In genomic region chr20:23644159-23644558, GRCh38 we compare ENCODE assay signal across 17 cellular contexts. TPM values are rescaled to one million over a fixed set of nuclear protein-coding genes. Genes with fewer than 3 reads are reported as not detected.
DNase-seq lines count a peak whose midpoint lies in the region; ATAC-seq, FAIRE-seq and TF ChIP-seq lines count a peak whose summit lies in the region.
"Had no signal": no experiment of that assay in that cellular context is flagged by ENCODE, and none has a peak within 500 bp of the region (broad histone marks: within the 10 kb centered on the region; RNA-seq: fewer than 3 reads in every experiment).

No MANE protein-coding gene starts in this region.

- no peak overlapping the region for H3K27ac Mint-ChIP-seq in GM23338

- peaks cover 3% of the 10 kb centered on the region for H3K9me2 ChIP-seq in GM23338 (ENCODE audit: insufficient read depth)

- BruUV-seq in HepG2 (replicated peaks; lab: Mats Ljungman, UMichigan), result no TSS peak

- TF ChIP-seq EP300 in HepG2 (IDR thresholded peaks at IDR 0.05; ENCODE audit: low read depth in 2 of 2, low read length in 2 of 2), result no peak
- no peak for TF ChIP-seq EP300 in HepG2 (CRISPR knock-in tag; IDR thresholded peaks at IDR 0.05; ENCODE audit: borderline replicate concordance)

- H3K79me2 ChIP-seq in HepG2 (ENCODE audit: insufficient read depth, low read length) (no peaks in the 10 kb centered on the region), GM23338 (replicated peaks; ENCODE audit: insufficient read depth) (no peaks in the 10 kb centered on the region)

- TF ChIP-seq POLR2A in HepG2 (IDR thresholded peaks at IDR 0.05; ENCODE audit: insufficient read depth in 1 of 2, low read depth in 2 of 2, low read length in 2 of 2) (no peak), right lobe of liver (IDR thresholded peaks at IDR 0.05) (no peak)

- peaks cover 10% of the 10 kb centered on the region for H3K27me3 Mint-ChIP-seq in GM23338 (ENCODE audit: insufficient read depth, low read depth, poor library complexity)

- FAIRE-seq in HepG2 (lab: Jason Lieb, UNC), result no peak
- FAIRE-seq: HTR-8/SVneo had no signal

- peaks cover 3% of the 10 kb centered on the region; the same call in 1 of the 3 replicates for H3K9me3 Mint-ChIP-seq in GM23338
- H3K9me3 Mint-ChIP-seq: CD8-positive, alpha-beta memory T cell had no signal

- H3K4me3 Mint-ChIP-seq in GM23338, result no peak overlapping the region
- H3K4me3 Mint-ChIP-seq: CD8-positive, alpha-beta memory T cell had no signal

- H3K9me3 ChIP-seq in HepG2 (ENCODE audit: low read length) (no peaks in the 10 kb centered on the region), right lobe of liver (no peaks in the 10 kb centered on the region)
- H3K9me3 ChIP-seq: Caco-2, HAP-1 had no signal

- H3K4me1 ChIP-seq in HepG2 (ENCODE audit: insufficient read depth, low read length) (peaks cover 47% of the 10 kb centered on the region), right lobe of liver (no peaks in the 10 kb centered on the region), GM23338 (ENCODE audit: insufficient read depth) (no peaks in the 10 kb centered on the region; the same call in 1 of the 2 replicates)
- H3K4me1 ChIP-seq: HAP-1 had no signal

- intact Hi-C loops in HepG2 (cut with micrococcal nuclease; ENCODE audit: unreplicated experiment) (no loop called here), right lobe of liver (cut with DNase I) (no loop called here)

- H3K27ac ChIP-seq in HepG2 (ENCODE audit: extremely low read length, insufficient read depth, low read length) (no peak overlapping the region), right lobe of liver (no peak overlapping the region), GM23338 (ENCODE audit: low read depth) (no peak overlapping the region)
- H3K27ac ChIP-seq: GM23248 had no signal

- in situ Hi-C loops in HepG2 (cut with HindIII; ENCODE audit: extremely low pct_ligation_motif_present, low pct_unique_long_range_greater_than_20kb), result no loop called here

- CTCF ChIA-PET in HepG2 (lab: Yijun Ruan, JAX; ENCODE audit: low intra/inter-chr PET ratio, low total read pairs), result no interaction called here

- H3K4me1 Mint-ChIP-seq in GM23338, result peaks cover 9% of the 10 kb centered on the region
- H3K4me1 Mint-ChIP-seq: CD8-positive, alpha-beta memory T cell had no signal

- TF ChIP-seq RAD21 in HepG2 (CRISPR knock-in tag; IDR thresholded peaks at IDR 0.05), result no peak

- DNase-seq in HepG2 (ENCODE audit: low spot score) (no peak), right lobe of liver (no peak), ecto neural progenitor cell (ENCODE audit: low spot score) (peak; percentile 16), GM23338 (ENCODE audit: low spot score) (no peak), H7 (no peak), foreskin fibroblast (no peak)
- DNase-seq: 8988T; ACHN; Caco-2; CD8-positive, alpha-beta memory T cell; DND-41; GM23248 had no signal

- H2AFZ ChIP-seq in HepG2 (ENCODE audit: low read length), result no peak overlapping the region
- no peak overlapping the region for H2AFZ ChIP-seq in GM23338
- H2AFZ ChIP-seq: GM23248 had no signal

- ATAC-seq in HepG2 (no peak), right lobe of liver (no peak), HG02884 (IDR thresholded peaks at IDR 0.05; ENCODE audit: unreplicated experiment) (peak; percentile 43), GM23338 (no peak), HG03432 (IDR thresholded peaks at IDR 0.05; ENCODE audit: unreplicated experiment) (no peak)

- POLR2A ChIA-PET in HepG2 (lab: Yijun Ruan, JAX), result interaction anchor here (18.0 kb wide), 1 partner anchor 16 kb away, joined by 543 read pairs; no protein-coding TSS in a partner anchor

- WGBS in HepG2 (ENCODE audit: low lambda C conversion rate), result 89% methylated on average over 7 of the region's 7 CpGs
- WGBS in right lobe of liver (ENCODE audit: insufficient coverage, low coverage, low lambda C conversion rate, missing lambda C conversion rate), result 83% methylated on average over 7 of the region's 7 CpGs

- no peak for TF ChIP-seq CTCF in HepG2 (CRISPR knock-in tag; IDR thresholded peaks at IDR 0.05)
- TF ChIP-seq CTCF in right lobe of liver (IDR thresholded peaks at IDR 0.05), result no peak
- TF ChIP-seq CTCF in GM23338 (conservative IDR thresholded peaks at IDR 0.05; ENCODE audit: low read depth in 2 of 2), result no peak
- TF ChIP-seq CTCF in foreskin fibroblast (IDR thresholded peaks at IDR 0.05; ENCODE audit: low read depth, low read length), result no peak

- no peak overlapping the region for H3K9ac ChIP-seq in HepG2 (ENCODE audit: insufficient read depth, low read depth, low read length)
- H3K9ac ChIP-seq: GM23248 had no signal

- no peaks in the 10 kb centered on the region for H3K27me3 ChIP-seq in HepG2 (ENCODE audit: control insufficient read depth in 1 of 2, insufficient read depth in 2 of 2, low read length in 2 of 2)
- no peaks in the 10 kb centered on the region for H3K27me3 ChIP-seq in right lobe of liver
- no peaks in the 10 kb centered on the region for H3K27me3 ChIP-seq in GM23338 (ENCODE audit: insufficient read depth)
- no peaks in the 10 kb centered on the region for H3K27me3 ChIP-seq in H7 (ENCODE audit: control insufficient read depth, insufficient read depth, low read length)

- no peak overlapping the region for H3K4me2 ChIP-seq in HepG2 (ENCODE audit: low read depth, low read length)
- H3K4me2 ChIP-seq in GM23338, result no peak overlapping the region

- H4K20me1 ChIP-seq in HepG2 (ENCODE audit: insufficient read depth, low read length) (no peaks in the 10 kb centered on the region), GM23338 (replicated peaks; ENCODE audit: insufficient read depth) (no peaks in the 10 kb centered on the region)

- no peaks in the 10 kb centered on the region for H3F3A ChIP-seq in GM23338 (replicated peaks; ENCODE audit: low read depth)

- no peaks in the 10 kb centered on the region; the same call in 2 of the 3 replicates for H3K36me3 Mint-ChIP-seq in GM23338 (ENCODE audit: low read depth)
- H3K36me3 Mint-ChIP-seq: CD14-positive monocyte; CD8-positive, alpha-beta memory T cell had no signal

- H3K4me3 ChIP-seq in HepG2 (replicated peaks in 1 of 3; ENCODE audit: insufficient read depth in 1 of 3, low read depth in 2 of 3, low read length in 3 of 3) (no peak overlapping the region), right lobe of liver (no peak overlapping the region), GM23338 (no peak overlapping the region), H7 (ENCODE audit: insufficient read depth, low read depth, low read length) (no peak overlapping the region), foreskin fibroblast (ENCODE audit: low read depth in 1 of 2, low read length in 2 of 2) (no peak overlapping the region)
- H3K4me3 ChIP-seq: GM23248, HAP-1 had no signal

- H3K36me3 ChIP-seq in HepG2 (replicated peaks in 1 of 2; ENCODE audit: control insufficient read depth in 1 of 2, insufficient read depth in 2 of 2, low read length in 2 of 2), result no peaks in the 10 kb centered on the region
- no peaks in the 10 kb centered on the region for H3K36me3 ChIP-seq in right lobe of liver
- no peaks in the 10 kb centered on the region for H3K36me3 ChIP-seq in GM23338 (ENCODE audit: insufficient read depth)
- H3K36me3 ChIP-seq in H7 (replicated peaks; ENCODE audit: control insufficient read depth, insufficient read depth, low read length), result no peaks in the 10 kb centered on the region
- H3K36me3 ChIP-seq: HAP-1 had no signal

RNA-seq across cellular contexts. Expression of gene CST3, which starts 6.4 kb away (rescaled TPM):
- total RNA-seq in HepG2 (2016; rRNA removed; fragmentation: Illumina TruSeq; extraction: Trizol), result 300 and 690 TPM in 2 replicates
- 306 and 400 TPM in 2 replicates for total RNA-seq in HepG2 (2016; cell fraction: cytosol; rRNA removed; fragmentation: Illumina TruSeq; extraction: Trizol; ENCODE audit: low read depth)
- 277 and 657 TPM in 2 replicates for total RNA-seq in HepG2 (2016; cell fraction: insoluble cytoplasmic fraction; rRNA removed; fragmentation: Illumina TruSeq; extraction: Trizol)
- 267 and 341 TPM in 2 replicates for total RNA-seq in HepG2 (2016; cell fraction: membrane; rRNA removed; fragmentation: Illumina TruSeq; extraction: Trizol)
- 478 and 575 TPM in 2 replicates for total RNA-seq in HepG2 (2016; cell fraction: nucleus; rRNA removed; fragmentation: Illumina TruSeq; extraction: Trizol)
- 1,005 and 1,077 TPM in 2 replicates for polyA plus RNA-seq in HepG2 (2011; rRNA removed)
- 827 and 1,616 TPM in 2 replicates for polyA plus RNA-seq in HepG2 (2011; cell fraction: cytosol; rRNA removed)
- polyA plus RNA-seq in HepG2 (2011; cell fraction: nucleus; rRNA removed), result 530 and 563 TPM in 2 replicates
- polyA plus RNA-seq in HepG2 (2012), result 560 and 584 TPM in 2 replicates
- polyA plus RNA-seq in HepG2 (2016; cell fraction: cytosol; fragmentation: Illumina TruSeq; extraction: Trizol; ENCODE audit: low read depth), result 569 and 650 TPM in 2 replicates
- polyA plus RNA-seq in HepG2 (2016; cell fraction: insoluble cytoplasmic fraction; fragmentation: Illumina TruSeq; extraction: Trizol; ENCODE audit: low read depth), result 435 and 510 TPM in 2 replicates
- 388 and 429 TPM in 2 replicates for polyA plus RNA-seq in HepG2 (2016; cell fraction: membrane; fragmentation: Illumina TruSeq; extraction: Trizol; ENCODE audit: low read depth)
- polyA plus RNA-seq in HepG2 (2016; cell fraction: nucleus; fragmentation: Illumina TruSeq; extraction: Trizol; ENCODE audit: insufficient read depth, low read depth), result 1,429 and 1,592 TPM in 2 replicates
- polyA minus RNA-seq in HepG2 (2011; rRNA and poly(A)+ RNA removed; ENCODE audit: low replicate concordance), result 60.4 and 1,528 TPM in 2 replicates
- 688 and 730 TPM in 2 replicates for polyA minus RNA-seq in HepG2 (2011; cell fraction: cytosol; rRNA and poly(A)+ RNA removed)
- polyA minus RNA-seq in HepG2 (2011; cell fraction: nucleus; rRNA and poly(A)+ RNA removed), result 130 and 153 TPM in 2 replicates
- 1,000 to 10,000 TPM in 1 of 6 experiments, 100 to 1,000 TPM in 5; 504 to 1,394 (median 638) TPM for total RNA-seq in right lobe of liver
- 51.8 and 70.7 TPM in 2 replicates for total RNA-seq in GM23338 (2014; rRNA removed; shearing (Covaris generic))
- polyA plus RNA-seq in GM23338 (2016; fragmentation: Nextera tagmentation; extraction: Ambion mirVana), result 71.5 and 72.9 TPM in 2 replicates
- total RNA-seq in H7 (2014; rRNA removed; shearing (Covaris generic)), result 68.5 and 104 TPM in 2 replicates

RNA-seq across cellular contexts. Expression of gene CST9, which starts 38.4 kb away (rescaled TPM):
- 0.07 TPM in 1 of 2 replicates, not detected in the other for total RNA-seq in HepG2 (2016; rRNA removed; fragmentation: Illumina TruSeq; extraction: Trizol)
- total RNA-seq in HepG2 (2016; cell fraction: cytosol; rRNA removed; fragmentation: Illumina TruSeq; extraction: Trizol; ENCODE audit: low read depth), result not detected in 2 replicates
- total RNA-seq in HepG2 (2016; cell fraction: insoluble cytoplasmic fraction; rRNA removed; fragmentation: Illumina TruSeq; extraction: Trizol), result not detected in 2 replicates
- total RNA-seq in HepG2 (2016; cell fraction: membrane; rRNA removed; fragmentation: Illumina TruSeq; extraction: Trizol), result not detected in 2 replicates
- total RNA-seq in HepG2 (2016; cell fraction: nucleus; rRNA removed; fragmentation: Illumina TruSeq; extraction: Trizol), result not detected in 2 replicates
- not detected in 2 replicates for polyA plus RNA-seq in HepG2 (2011; rRNA removed)
- not detected in 2 replicates for polyA plus RNA-seq in HepG2 (2011; cell fraction: cytosol; rRNA removed)
- polyA plus RNA-seq in HepG2 (2011; cell fraction: nucleus; rRNA removed), result not detected in 2 replicates
- polyA plus RNA-seq in HepG2 (2012), result not detected in 2 replicates
- polyA plus RNA-seq in HepG2 (2016; cell fraction: cytosol; fragmentation: Illumina TruSeq; extraction: Trizol; ENCODE audit: low read depth), result not detected in 2 replicates
- not detected in 2 replicates for polyA plus RNA-seq in HepG2 (2016; cell fraction: insoluble cytoplasmic fraction; fragmentation: Illumina TruSeq; extraction: Trizol; ENCODE audit: low read depth)
- polyA plus RNA-seq in HepG2 (2016; cell fraction: membrane; fragmentation: Illumina TruSeq; extraction: Trizol; ENCODE audit: low read depth), result not detected in 2 replicates
- not detected in 2 replicates for polyA plus RNA-seq in HepG2 (2016; cell fraction: nucleus; fragmentation: Illumina TruSeq; extraction: Trizol; ENCODE audit: insufficient read depth, low read depth)
- not detected in 2 replicates for polyA minus RNA-seq in HepG2 (2011; rRNA and poly(A)+ RNA removed; ENCODE audit: low replicate concordance)
- not detected in 2 replicates for polyA minus RNA-seq in HepG2 (2011; cell fraction: cytosol; rRNA and poly(A)+ RNA removed)
- polyA minus RNA-seq in HepG2 (2011; cell fraction: nucleus; rRNA and poly(A)+ RNA removed), result 0.25 TPM in 1 of 2 replicates, not detected in the other
- not detected for total RNA-seq in right lobe of liver
- not detected in 2 replicates for total RNA-seq in GM23338 (2014; rRNA removed; shearing (Covaris generic))
- not detected in 2 replicates for polyA plus RNA-seq in GM23338 (2016; fragmentation: Nextera tagmentation; extraction: Ambion mirVana)
- total RNA-seq in H7 (2014; rRNA removed; shearing (Covaris generic)), result not detected in 2 replicates
- total RNA-seq: Caco-2; CD8-positive, alpha-beta memory T cell; GM23248 had no signal
- polyA plus RNA-seq: CD8-positive, alpha-beta memory T cell; GM23248 had no signal

RNA-seq across cellular contexts. Expression of gene CST4, which starts 44.7 kb away (rescaled TPM):
- total RNA-seq in HepG2 (2016; rRNA removed; fragmentation: Illumina TruSeq; extraction: Trizol) (not detected in 2 replicates), right lobe of liver (not detected)
- total RNA-seq in HepG2 (2016; cell fraction: cytosol; rRNA removed; fragmentation: Illumina TruSeq; extraction: Trizol; ENCODE audit: low read depth), result not detected in 2 replicates
- total RNA-seq in HepG2 (2016; cell fraction: insoluble cytoplasmic fraction; rRNA removed; fragmentation: Illumina TruSeq; extraction: Trizol), result not detected in 2 replicates
- total RNA-seq in HepG2 (2016; cell fraction: membrane; rRNA removed; fragmentation: Illumina TruSeq; extraction: Trizol), result not detected in 2 replicates
- total RNA-seq in HepG2 (2016; cell fraction: nucleus; rRNA removed; fragmentation: Illumina TruSeq; extraction: Trizol), result not detected in 2 replicates
- polyA plus RNA-seq in HepG2 (2011; rRNA removed) (0.16 TPM in 1 of 2 replicates, not detected in the other), GM23338 (2016; fragmentation: Nextera tagmentation; extraction: Ambion mirVana) (not detected in 2 replicates)
- polyA plus RNA-seq in HepG2 (2011; cell fraction: cytosol; rRNA removed), result not detected in 2 replicates
- not detected in 2 replicates for polyA plus RNA-seq in HepG2 (2011; cell fraction: nucleus; rRNA removed)
- not detected in 2 replicates for polyA plus RNA-seq in HepG2 (2012)
- polyA plus RNA-seq in HepG2 (2016; cell fraction: cytosol; fragmentation: Illumina TruSeq; extraction: Trizol; ENCODE audit: low read depth), result not detected in 2 replicates
- polyA plus RNA-seq in HepG2 (2016; cell fraction: insoluble cytoplasmic fraction; fragmentation: Illumina TruSeq; extraction: Trizol; ENCODE audit: low read depth), result not detected in 2 replicates
- polyA plus RNA-seq in HepG2 (2016; cell fraction: membrane; fragmentation: Illumina TruSeq; extraction: Trizol; ENCODE audit: low read depth), result not detected in 2 replicates
- not detected in 2 replicates for polyA plus RNA-seq in HepG2 (2016; cell fraction: nucleus; fragmentation: Illumina TruSeq; extraction: Trizol; ENCODE audit: insufficient read depth, low read depth)
- polyA minus RNA-seq in HepG2 (2011; rRNA and poly(A)+ RNA removed; ENCODE audit: low replicate concordance), result not detected in 2 replicates
- not detected in 2 replicates for polyA minus RNA-seq in HepG2 (2011; cell fraction: cytosol; rRNA and poly(A)+ RNA removed)
- not detected in 2 replicates for polyA minus RNA-seq in HepG2 (2011; cell fraction: nucleus; rRNA and poly(A)+ RNA removed)
- not detected in 2 replicates for total RNA-seq in GM23338 (2014; rRNA removed; shearing (Covaris generic))
- not detected in 2 replicates for total RNA-seq in H7 (2014; rRNA removed; shearing (Covaris generic))
- total RNA-seq: CD8-positive, alpha-beta memory T cell; GM23248 had no signal
- polyA plus RNA-seq: CD14-positive monocyte; CD8-positive, alpha-beta memory T cell; GM23248 had no signal
